8 cellular contexts compared by ENCODE assay signal in the genomic region with DNA sequence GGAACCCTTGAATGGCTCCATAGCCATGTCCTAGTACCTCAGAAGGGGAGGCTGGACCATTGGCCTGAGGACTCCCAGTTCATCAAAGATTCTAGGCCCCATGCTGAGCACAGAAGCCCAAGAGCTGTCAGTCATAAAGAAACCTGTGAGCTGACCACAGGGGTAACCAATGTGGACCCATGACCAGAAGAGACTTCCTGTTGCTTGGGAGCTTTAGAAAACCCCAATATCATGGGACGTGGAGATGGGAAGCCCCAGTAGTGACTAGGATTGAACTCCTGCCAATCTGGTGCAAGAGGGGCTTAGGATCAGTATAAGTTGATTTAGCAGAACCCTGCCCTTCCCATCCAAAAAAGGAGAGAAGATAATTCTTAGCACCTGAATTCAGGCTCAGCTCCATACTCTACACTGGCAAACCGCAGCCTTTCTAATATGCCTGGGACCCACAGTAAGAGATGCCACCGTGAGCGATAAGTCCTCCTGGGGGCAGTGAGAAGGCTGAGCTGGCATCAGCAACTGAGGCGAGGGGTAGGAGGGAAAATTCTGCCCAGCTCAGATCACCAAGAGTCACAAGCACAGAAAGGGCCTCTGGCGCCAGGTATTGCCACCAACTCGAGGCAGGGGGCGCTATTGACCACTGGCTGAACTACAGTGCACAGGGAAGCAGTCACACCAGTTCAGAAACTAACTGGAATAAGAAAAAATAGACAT.
DNase-seq lines count a peak whose midpoint lies in the region; ATAC-seq and TF ChIP-seq lines count a peak whose summit lies in the region.

No MANE protein-coding gene starts in this region.

- no peaks in the 10 kb centered on the region for H3K4me1 Mint-ChIP-seq in endodermal cell

- DNase-seq in NCI-H2081 (lab: John Stamatoyannopoulos, UW) (peak; percentile 36 to 37), NCI-H2081 treated with DMSO at 0.1 percent for 48 hours (lab: John Stamatoyannopoulos, UW) (no peak), PC-3 (peak; percentile 90), endodermal cell (peak; percentile 92), retina (peak; percentile 32), cortex of kidney (lab: John Stamatoyannopoulos, UW) (no peak)

- H3K27ac ChIP-seq in PC-3 (ENCODE audit: low read length) (no peak overlapping the region), endodermal cell (ENCODE audit: low read depth, low read length) (no peak overlapping the region)

- no peaks in the 10 kb centered on the region; the same call in 1 of the 2 replicates for H3K36me3 ChIP-seq in PC-3 (ENCODE audit: low read depth, low read length)
- H3K36me3 ChIP-seq in endodermal cell (ENCODE audit: control insufficient read depth, insufficient read depth, low read length): no peaks in the 10 kb centered on the region

- H2AFZ ChIP-seq in PC-3 (ENCODE audit: low read length): no peak overlapping the region

- H3K9me2 ChIP-seq in PC-3 (replicated peaks; ENCODE audit: low read length): no peaks in the 10 kb centered on the region

- H3K9me3 ChIP-seq in PC-3 (ENCODE audit: low read length) (no peaks in the 10 kb centered on the region), endodermal cell (ENCODE audit: control insufficient read depth, low read length) (no peaks in the 10 kb centered on the region)

- TF ChIP-seq CTCF in PC-3 (conservative IDR thresholded peaks at IDR 0.05; ENCODE audit: low read depth, low read length): peak; percentile 98
- TF ChIP-seq CTCF in endodermal cell (conservative IDR thresholded peaks at IDR 0.05): peak; percentile 93

- H3K4me3 Mint-ChIP-seq in endodermal cell: no peak overlapping the region

- H3K4me3 ChIP-seq in PC-3 (ENCODE audit: low read length) (no peak overlapping the region), endodermal cell (ENCODE audit: low read length) (no peak overlapping the region)

- no peaks in the 10 kb centered on the region for H3K9me3 Mint-ChIP-seq in endodermal cell

- no peaks in the 10 kb centered on the region for H3K79me2 ChIP-seq in PC-3 (ENCODE audit: low read length)

- peak; percentile 88 for ATAC-seq in GM19438 (IDR thresholded peaks at IDR 0.05; ENCODE audit: low read depth, unreplicated experiment)
- peak; percentile 78 for ATAC-seq in HG03280 (IDR thresholded peaks at IDR 0.05; ENCODE audit: unreplicated experiment)
- peak; percentile 97 for ATAC-seq in PC-3

- no peaks in the 10 kb centered on the region for H3K27me3 Mint-ChIP-seq in endodermal cell (ENCODE audit: insufficient read depth)

- no peaks in the 10 kb centered on the region for H3K4me1 ChIP-seq in PC-3 (ENCODE audit: insufficient read depth, low read length)
- no peaks in the 10 kb centered on the region for H3K4me1 ChIP-seq in endodermal cell (ENCODE audit: control insufficient read depth, insufficient read depth, low read length)

- H4K20me1 ChIP-seq in PC-3 (ENCODE audit: low read length): no peaks in the 10 kb centered on the region

- no peaks in the 10 kb centered on the region for H3F3A ChIP-seq in PC-3 (ENCODE audit: low read length, unreplicated experiment)

- H3K36me3 Mint-ChIP-seq in endodermal cell (ENCODE audit: low read depth): no peaks in the 10 kb centered on the region

- H3K9ac ChIP-seq in PC-3 (ENCODE audit: low read length): no peak overlapping the region
- H3K9ac ChIP-seq in endodermal cell (ENCODE audit: extremely low read depth, low read length, poor library complexity, severe bottlenecking): no peak overlapping the region

- POLR2A ChIA-PET in PC-3 (lab: Charles Lee; ENCODE audit: unreplicated experiment): no interaction called here

- no peaks in the 10 kb centered on the region for H3K27me3 ChIP-seq in PC-3 (ENCODE audit: low read length)
- no peaks in the 10 kb centered on the region for H3K27me3 ChIP-seq in endodermal cell (ENCODE audit: control insufficient read depth, insufficient read depth, low read length, poor library complexity, severe bottlenecking)

- CTCF ChIA-PET in PC-3 (lab: Charles Lee): interaction anchor here (0.5 to 1.2 kb wide), 12 partner anchors 53 to 434 kb away, joined by 3 to 20 read pairs (median 3); partner anchors contain the start of gene CAPN8

- H3K27ac Mint-ChIP-seq in endodermal cell: no peak overlapping the region

- H3K4me2 ChIP-seq in PC-3 (ENCODE audit: low read length): no peak overlapping the region

- 35% methylated on average over 4 to 8 of the region's 8 CpGs for WGBS in endodermal cell (ENCODE audit: insufficient coverage in 1 of 2, insufficient read length in 1 of 2), 2 experiments

- no TSS peak for BruUV-seq in PC-3 (replicated peaks; lab: Mats Ljungman, UMichigan)

- intact Hi-C loops in PC-3 (cut with micrococcal nuclease): no loop called here

Comparison
In these comparisons a context has a peak if more than half of its experiments do, and no peak if none do; other contexts are left out.
1. DNase-seq: peak in NCI-H2081 (2 of 2), PC-3 (single experiment), endodermal cell (single experiment) and retina (single experiment); none in NCI-H2081 treated with DMSO at 0.1 percent for 48 hours (single experiment) and cortex of kidney (single experiment).
2. Peak in every context shown above with its lines, with median percentiles within 50 percentile points of each other: ATAC-seq.